ENCODE assay signal across 17 cellular contexts in the genomic region with DNA sequence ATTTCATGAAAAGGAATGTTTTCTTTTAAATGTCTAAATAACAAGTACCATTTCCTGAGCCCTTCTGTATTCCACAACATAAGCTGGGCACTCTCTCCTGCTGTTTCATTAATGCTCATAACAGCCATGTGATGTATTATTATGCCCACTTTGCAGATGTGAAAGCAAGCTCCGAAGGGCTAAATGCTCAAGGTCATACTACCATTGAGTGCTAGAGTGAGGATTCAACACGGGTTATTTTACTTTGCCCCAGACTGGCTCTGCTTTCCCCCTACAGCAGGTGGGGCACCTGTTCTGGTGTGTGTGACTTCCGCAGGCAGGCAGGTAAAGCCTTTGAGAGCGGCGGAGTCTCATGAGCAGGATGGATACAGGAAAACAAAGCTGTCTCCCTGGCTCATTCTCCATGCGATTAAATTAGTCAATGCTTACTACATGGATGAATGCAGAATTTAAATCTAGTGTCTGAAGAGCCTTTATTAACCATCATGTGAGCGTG. TPM values are rescaled to one million over a fixed set of nuclear protein-coding genes. Genes with fewer than 3 reads are reported as not detected.
A peak's percentile ranks its signal among the peaks of the same experiment; 100 is the strongest.
DNase-seq lines count a peak whose midpoint lies in the region; ATAC-seq and TF ChIP-seq lines count a peak whose summit lies in the region.
"Had no signal": no experiment of that assay in that cellular context is flagged by ENCODE, and none has a peak within 500 bp of the region (broad histone marks: within the 10 kb centered on the region; RNA-seq: fewer than 3 reads in every experiment).

No MANE protein-coding gene starts in this region.

- no peak overlapping the region for H2AK9ac ChIP-seq in IMR-90 (replicated peaks; ENCODE audit: low read depth, low read length, poor library complexity)

- peak overlapping the region; percentile 78 for H3K4me2 ChIP-seq in IMR-90 (ENCODE audit: low read depth, low read length)

- no peak for TF ChIP-seq POLR2A in IMR-90 (IDR thresholded peaks at IDR 0.05; ENCODE audit: low read depth, low read length)
- no peak for TF ChIP-seq POLR2A in esophagus muscularis mucosa (IDR thresholded peaks at IDR 0.05; ENCODE audit: low read depth)

- dilution Hi-C loops in IMR-90 (cut with HindIII; ENCODE audit: low sequenced_read_pairs, unreplicated experiment), result no loop called here

- peak overlapping the region; percentile 87 for H3K4ac ChIP-seq in IMR-90 (ENCODE audit: low read depth, low read length)

- no peak for TF ChIP-seq EP300 in esophagus muscularis mucosa (IDR thresholded peaks at IDR 0.05)

- H3K18ac ChIP-seq in IMR-90 (ENCODE audit: low read depth, low read length), result peak overlapping the region; percentile 84

- TF ChIP-seq CTCF in A673 (conservative IDR thresholded peaks at IDR 0.05; ENCODE audit: low read depth, low read length), result no peak
- TF ChIP-seq CTCF in IMR-90 (conservative IDR thresholded peaks at IDR 0.05; ENCODE audit: low read depth, low read length), result no peak
- no peak for TF ChIP-seq CTCF in esophagus muscularis mucosa (IDR thresholded peaks at IDR 0.05)

- H4K91ac ChIP-seq in IMR-90 (ENCODE audit: insufficient read depth, low read depth, low read length), result peak overlapping the region; percentile 34; the same call in 1 of the 2 replicates

- BruUV-seq in A673 (replicated peaks; lab: Mats Ljungman, UMichigan) (no TSS peak), IMR-90 (replicated peaks; lab: Mats Ljungman, UMichigan) (no TSS peak)

- H4K20me1 ChIP-seq in IMR-90 (ENCODE audit: insufficient read depth, low read length), result no peaks in the 10 kb centered on the region

- H3K9ac ChIP-seq in IMR-90 (ENCODE audit: low read depth, low read length), result peak overlapping the region; percentile 78

- peak overlapping the region; percentile 62 for H3K14ac ChIP-seq in IMR-90 (replicated peaks; ENCODE audit: low read depth, low read length)

- peak overlapping the region; percentile 69 for H3K23ac ChIP-seq in IMR-90 (ENCODE audit: low read depth, low read length)

- H3K36me3 ChIP-seq in A673 (ENCODE audit: insufficient read depth, low read length, poor library complexity, severe bottlenecking) (no peaks in the 10 kb centered on the region), IMR-90 (ENCODE audit: control insufficient read depth, insufficient read depth, low read length) (no peaks in the 10 kb centered on the region), esophagus muscularis mucosa (no peaks in the 10 kb centered on the region)

- H3K4me1 ChIP-seq in A673 (ENCODE audit: insufficient read depth, low read length, poor library complexity, severe bottlenecking), result peaks cover 8% of the 10 kb centered on the region
- H3K4me1 ChIP-seq in IMR-90 (ENCODE audit: control insufficient read depth, insufficient read depth, low read length), result peaks cover 21% of the 10 kb centered on the region
- H3K4me1 ChIP-seq in esophagus muscularis mucosa, result peaks cover 34 to 83% (median 65%) of the 10 kb centered on the region in 4 donors
- H3K4me1 ChIP-seq: foreskin keratinocyte had no signal

- DNase-seq in A673 (ENCODE audit: low spot score), result no peak
- no peak for DNase-seq in IMR-90
- DNase-seq in esophagus muscularis mucosa (ENCODE audit: extremely low spot score), result no peak
- DNase-seq in posterior vena cava (ENCODE audit: low spot score), result peak; percentile 13
- DNase-seq in activated CD8-positive, alpha-beta memory T cell treated with anti-CD3 and anti-CD28 coated beads, Interleukin-2, amount 50 U/mL, for 4 hours, result no peak
- no peak for DNase-seq in left ventricle myocardium superior
- DNase-seq: AML-193; Calu3; effector memory CD8-positive, alpha-beta T cell; foreskin keratinocyte; GF-D8; stimulated activated CD4-positive, alpha-beta T cell treated with anti-CD3 and anti-CD28 coated beads, Interleukin-4, amount 100 ng/mL, for 24 hours; T-helper 1 cell had no signal

- peaks cover 26% of the 10 kb centered on the region for H3K9me1 ChIP-seq in IMR-90 (ENCODE audit: insufficient read depth, low read length)

- peak overlapping the region; percentile 75 to 80; a peak in 3 of 4 replicates for H4K8ac ChIP-seq in IMR-90 (ENCODE audit: low read depth in 2 of 2, low read length in 2 of 2)

- H4K5ac ChIP-seq in IMR-90 (ENCODE audit: low read depth, low read length), result peak overlapping the region; percentile 37; the same call in 1 of the 2 replicates

- H2BK15ac ChIP-seq in IMR-90 (ENCODE audit: low read depth, low read length), result peak overlapping the region; percentile 68; the same call in 2 of the 3 replicates

- TF ChIP-seq RAD21 in IMR-90 (IDR thresholded peaks at IDR 0.05; ENCODE audit: low read length), result no peak

- H3K9me3 ChIP-seq in A673 (ENCODE audit: low read depth, low read length, poor library complexity, severe bottlenecking) (no peaks in the 10 kb centered on the region), IMR-90 (ENCODE audit: control insufficient read depth, insufficient read depth, low read length) (no peaks in the 10 kb centered on the region), esophagus muscularis mucosa (no peaks in the 10 kb centered on the region)

- H2BK120ac ChIP-seq in IMR-90 (ENCODE audit: low read depth, low read length), result peak overlapping the region; percentile 88

- H3K79me1 ChIP-seq in IMR-90 (ENCODE audit: low read depth in 1 of 2, low read length in 2 of 2), result peaks cover 43 to 63% of the 10 kb centered on the region in 2 experiments

- H3K27ac ChIP-seq in A673 (ENCODE audit: low read depth, low read length, poor library complexity, severe bottlenecking) (peak overlapping the region; percentile 32), IMR-90 (ENCODE audit: insufficient read depth, low read length) (peak overlapping the region; percentile 95), esophagus muscularis mucosa (replicated peaks in 1 of 4) (peak overlapping the region; percentile 66 to 81 (median 76))
- H3K27ac ChIP-seq: foreskin keratinocyte had no signal

- intact Hi-C loops in A673 (cut with micrococcal nuclease; ENCODE audit: unreplicated experiment), result no loop called here
- intact Hi-C loops in IMR-90 (cut with micrococcal nuclease), result no loop called here
- intact Hi-C loops in esophagus muscularis mucosa (cut with DNase I), result no loop called here
- intact Hi-C loops in posterior vena cava (cut with DNase I), result no loop called here
- intact Hi-C loops in left ventricle myocardium superior (cut with micrococcal nuclease), result no loop called here

- H2AK5ac ChIP-seq in IMR-90 (ENCODE audit: low read depth, low read length), result peak overlapping the region; percentile 47

- in situ Hi-C loops in IMR-90 (cut with MboI; ENCODE audit: low sequenced_read_pairs), result no loop called here

- WGBS in IMR-90 (ENCODE audit: extremely low coverage in 2 of 2, insufficient read length in 1 of 2), 2 experiments, result 0% methylated on average over 1 of the region's 7 CpGs; no CpG with 5 or more reads in 1 of the 2 experiments
- 78% methylated on average over 7 of the region's 7 CpGs for WGBS in esophagus muscularis mucosa

- peak overlapping the region; percentile 87 for H2BK5ac ChIP-seq in IMR-90 (ENCODE audit: low read depth, low read length, poor library complexity, severe bottlenecking)

- H3K27me3 ChIP-seq in A673 (replicated peaks; ENCODE audit: insufficient read depth, low read depth, low read length, poor library complexity) (no peaks in the 10 kb centered on the region), IMR-90 (ENCODE audit: control insufficient read depth, insufficient read depth, low read length) (no peaks in the 10 kb centered on the region), esophagus muscularis mucosa (no peaks in the 10 kb centered on the region)
- H3K27me3 ChIP-seq: foreskin keratinocyte had no signal

- H3K56ac ChIP-seq in IMR-90 (ENCODE audit: extremely low read depth, insufficient read depth, low read length), result peak overlapping the region; percentile 87; the same call in 1 of the 2 replicates

- H2AFZ ChIP-seq in IMR-90 (replicated peaks; ENCODE audit: low read length, poor library complexity), result no peak overlapping the region

- peak overlapping the region; percentile 85 for H2BK20ac ChIP-seq in IMR-90 (ENCODE audit: low read depth, low read length)

- CTCF ChIA-PET in A673 (lab: Charles Lee) (no interaction called here), IMR-90 (lab: Yijun Ruan, JAX) (no interaction called here)

- POLR2A ChIA-PET in A673 (lab: Charles Lee; ENCODE audit: low non-redundant PET) (no interaction called here), IMR-90 (lab: Charles Lee; ENCODE audit: unreplicated experiment) (interaction anchor here (0.5 kb wide), 1 partner anchor 30 kb away, joined by 7 read pairs; the partner anchor contains the start of gene CNKSR3)

- no peak for ATAC-seq in IMR-90 (ENCODE audit: low read depth)
- ATAC-seq in GM19395 (IDR thresholded peaks at IDR 0.05; ENCODE audit: unreplicated experiment), result no peak
- ATAC-seq in HG02623 (IDR thresholded peaks at IDR 0.05; ENCODE audit: unreplicated experiment), result no peak
- ATAC-seq in left ventricle myocardium superior, result no peak
- ATAC-seq: activated CD4-positive, CD25-positive, alpha-beta regulatory T cell treated with anti-CD3 and anti-CD28 coated beads, Interleukin-2, amount 50 U/mL, for 24 hours; effector memory CD8-positive, alpha-beta T cell; foreskin keratinocyte; sciatic nerve had no signal

- H3K4me3 ChIP-seq in A673 (ENCODE audit: low read depth, low read length, poor library complexity, severe bottlenecking), result peak overlapping the region; percentile 20
- peak overlapping the region; percentile 9; the same call in 1 of the 2 replicates for H3K4me3 ChIP-seq in IMR-90 (ENCODE audit: insufficient read depth, low read depth, low read length)
- H3K4me3 ChIP-seq in esophagus muscularis mucosa, result peak overlapping the region; percentile 6 to 23 (median 20)

TF ChIP-seq in IMR-90, 13 proteins besides CTCF, POLR2A, EP300 and RAD21 (continues in another document):
- TF ChIP-seq BHLHE40 (IDR thresholded peaks at IDR 0.05; ENCODE audit: low read depth, low read length), result no peak
- no peak for TF ChIP-seq RCOR1 (IDR thresholded peaks at IDR 0.05; ENCODE audit: insufficient replicate concordance, low read length)
- no peak for TF ChIP-seq SMC3 (IDR thresholded peaks at IDR 0.05; ENCODE audit: low read depth, low read length)
- no peak for TF ChIP-seq MXI1 (IDR thresholded peaks at IDR 0.05; ENCODE audit: borderline replicate concordance, low read depth, low read length)
- no peak for TF ChIP-seq CHD1 (IDR thresholded peaks at IDR 0.05; ENCODE audit: low read depth, low read length)
- no peak for TF ChIP-seq MAZ (IDR thresholded peaks at IDR 0.05; ENCODE audit: borderline replicate concordance, low read depth, low read length)

RNA-seq across cellular contexts. Expression of gene CNKSR3, which starts 30.3 kb away (rescaled TPM):
- total RNA-seq in A673 (2021), result 10.3 and 10.5 TPM in 2 replicates
- total RNA-seq in IMR-90 (2012; rRNA removed), result 15.0 and 15.8 TPM in 2 replicates
- 6.2 and 6.7 TPM in 2 replicates for polyA plus RNA-seq in IMR-90 (2012; rRNA removed)
- polyA plus RNA-seq in IMR-90 (2012; cell fraction: cytosol; rRNA removed), result 2.9 and 3.3 TPM in 2 replicates
- polyA plus RNA-seq in IMR-90 (2012; cell fraction: nucleus; rRNA removed; ENCODE audit: low replicate concordance), result 2.8 and 6.6 TPM in 2 replicates
- 10 to 100 TPM; 10.4 to 23.9 (median 19.6) TPM for total RNA-seq in esophagus muscularis mucosa
- 10 to 100 TPM; 13.0 to 14.3 TPM for total RNA-seq in posterior vena cava
- 20.6 TPM for total RNA-seq in left ventricle myocardium superior

Comparison
In these comparisons a context has a peak if more than half of its experiments do, and no peak if none do; other contexts are left out.
1. H3K27ac ChIP-seq: peak in every context shown above with its lines; median percentile 95 in IMR-90; 76 in esophagus muscularis mucosa; 32 in A673.